In genomic region chr5:74579215-74579614, GRCh38 we compare ENCODE assay signal across 8 cellular contexts.
DNase-seq lines count a peak whose midpoint lies in the region; TF ChIP-seq lines count a peak whose summit lies in the region.

No MANE protein-coding gene starts in this region.

- no peak for TF ChIP-seq CTCF in Calu3 (IDR thresholded peaks at IDR 0.05; ENCODE audit: unreplicated experiment)
- TF ChIP-seq CTCF in suprapubic skin (IDR thresholded peaks at IDR 0.05), result no peak

- TF ChIP-seq EP300 in suprapubic skin (IDR thresholded peaks at IDR 0.05), result no peak

- intact Hi-C loops in Calu3 (cut with micrococcal nuclease; ENCODE audit: unreplicated experiment), result loop anchor here (5.0 kb wide), 1 partner anchor 172 kb away; no protein-coding TSS in a partner anchor
- intact Hi-C loops in posterior vena cava (cut with DNase I), result no loop called here

- H3K9me3 Mint-ChIP-seq in Calu3 (ENCODE audit: low read depth, unreplicated experiment), result peaks cover 2% of the 10 kb centered on the region

- H3K36me3 ChIP-seq in suprapubic skin, result no peaks in the 10 kb centered on the region

- CTCF ChIA-PET in Calu3 (lab: Charles Lee), result no interaction called here

- no peaks in the 10 kb centered on the region for H3K27me3 Mint-ChIP-seq in Calu3 (ENCODE audit: unreplicated experiment)

- H3K4me1 ChIP-seq in suprapubic skin, result peaks cover 21% of the 10 kb centered on the region

- no TSS peak for BruUV-seq in Calu3 (replicated peaks; lab: Mats Ljungman, UMichigan)

- peaks cover 14% of the 10 kb centered on the region for H3K36me3 Mint-ChIP-seq in Calu3 (ENCODE audit: insufficient read depth, unreplicated experiment)

- no peak overlapping the region for H3K4me3 ChIP-seq in suprapubic skin

- peak overlapping the region; percentile 27 for H3K27ac Mint-ChIP-seq in Calu3 (ENCODE audit: unreplicated experiment)

- WGBS in suprapubic skin, result 88% methylated on average over 9 of the region's 9 CpGs

- H3K27ac ChIP-seq in suprapubic skin, result no peak overlapping the region

- no peaks in the 10 kb centered on the region for H3K9me3 ChIP-seq in suprapubic skin

- H3K27me3 ChIP-seq in suprapubic skin, result no peaks in the 10 kb centered on the region

- H3K4me1 Mint-ChIP-seq in Calu3 (ENCODE audit: low read depth, unreplicated experiment), result peaks cover 79% of the 10 kb centered on the region

- H3K4me3 Mint-ChIP-seq in Calu3 (ENCODE audit: low read depth, unreplicated experiment), result no peak overlapping the region

- TF ChIP-seq POLR2A in suprapubic skin (IDR thresholded peaks at IDR 0.05), result no peak

- no peak for DNase-seq in Calu3
- DNase-seq in H4 (ENCODE audit: low spot score), result peak; percentile 79
- peak; percentile 84 for DNase-seq in OCI-M1 (lab: John Stamatoyannopoulos, UW)
- peak; percentile 77 for DNase-seq in activated naive CD4-positive, alpha-beta T cell treated with Interleukin-2 at 50 U/mL for 16 hours
- DNase-seq in stimulated activated CD8-positive, alpha-beta memory T cell treated with anti-CD3 and anti-CD28 coated beads, Interleukin-15, amount 100 ng/mL, for 1 hour (ENCODE audit: low read depth), result peak; percentile 7
- DNase-seq in posterior vena cava (ENCODE audit: low spot score), result no peak
- DNase-seq in suprapubic skin (ENCODE audit: low spot score in 2 of 2), result no peak
- no peak for DNase-seq in amniotic stem cell (lab: John Stamatoyannopoulos, UW)

Comparison
In these comparisons a context has a peak if more than half of its experiments do, and no peak if none do; other contexts are left out.
1. DNase-seq: peak in H4 (single experiment), OCI-M1 (single experiment), activated naive CD4-positive, alpha-beta T cell treated with Interleukin-2 at 50 U/mL for 16 hours (single experiment) and stimulated activated CD8-positive, alpha-beta memory T cell treated with anti-CD3 and anti-CD28 coated beads, Interleukin-15, amount 100 ng/mL, for 1 hour (single experiment); none in Calu3 (single experiment), posterior vena cava (single experiment), suprapubic skin (0 of 2) and amniotic stem cell (single experiment).